In the genomic region with DNA sequence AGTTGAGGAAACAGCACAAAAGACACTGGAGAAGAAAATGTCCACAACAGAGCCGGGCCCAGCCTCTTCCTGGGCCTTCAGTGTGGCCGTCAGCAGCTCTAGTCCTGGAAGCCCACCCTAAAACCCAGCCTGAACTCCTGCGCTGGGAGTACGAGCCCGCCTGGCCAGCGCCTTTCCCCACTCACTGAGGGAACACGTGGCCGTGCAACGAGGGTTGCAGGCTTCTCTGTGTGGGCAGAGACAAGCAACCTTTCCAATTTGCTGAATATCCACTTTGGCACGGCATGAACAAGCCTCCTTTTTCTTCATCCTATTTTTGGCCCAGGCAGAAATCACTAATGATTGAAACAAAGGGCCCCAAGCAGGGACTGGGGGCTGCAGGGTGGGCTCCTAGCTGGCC, we compare ENCODE assay signal across 19 cellular contexts.
"Had no signal": no experiment of that assay in that cellular context is flagged by ENCODE, and none has a peak within 500 bp of the region (broad histone marks: within the 10 kb centered on the region; RNA-seq: fewer than 3 reads in every experiment).

No MANE protein-coding gene starts in this region.

- H3K9me3 Mint-ChIP-seq: effector memory CD8-positive, alpha-beta T cell; naive thymus-derived CD8-positive, alpha-beta T cell; stimulated activated effector memory CD8-positive, alpha-beta T cell treated with anti-CD3 and anti-CD28 coated beads, Interleukin-12 subunit alpha, Interleukin-12 subunit beta, amount 100 ng/mL, for 72 hours had no signal

- H3K27ac Mint-ChIP-seq: dendritic cell treated with granulocyte-macrophage colony-stimulating factor and Interleukin-4, amounts not matched to agents 40 ng/mL and 50 ng/mL, for 4 days; effector memory CD8-positive, alpha-beta T cell; stimulated activated effector memory CD8-positive, alpha-beta T cell treated with anti-CD3 and anti-CD28 coated beads, Interleukin-12 subunit alpha, Interleukin-12 subunit beta, amount 100 ng/mL, for 72 hours; type B pancreatic cell had no signal

- ATAC-seq: effector memory CD8-positive, alpha-beta T cell; gastrocnemius medialis; mucosa of descending colon; naive thymus-derived CD8-positive, alpha-beta T cell; pancreas; stimulated activated effector memory CD8-positive, alpha-beta T cell treated with anti-CD3 and anti-CD28 coated beads, Interleukin-12 subunit alpha, Interleukin-12 subunit beta, amount 100 ng/mL, for 72 hours; stimulated activated naive CD8-positive, alpha-beta T cell treated with anti-CD3 and anti-CD28 coated beads, Interleukin-15, Interleukin-2, amounts not matched to agents 100 U/mL and 50 U/mL, for 24 hours had no signal

- H3K27me3 Mint-ChIP-seq: dendritic cell treated with granulocyte-macrophage colony-stimulating factor and Interleukin-4, amounts not matched to agents 40 ng/mL and 50 ng/mL, for 4 days; effector memory CD8-positive, alpha-beta T cell; naive thymus-derived CD8-positive, alpha-beta T cell; type B pancreatic cell had no signal

- H3K27ac ChIP-seq: epithelial cell of prostate, esophagus muscularis mucosa, gastrocnemius medialis, heart right ventricle, pancreas, prostate gland, thoracic aorta, vagina had no signal

- DNase-seq: effector memory CD8-positive, alpha-beta T cell; gastrocnemius medialis; heart right ventricle; kidney glomerular epithelial cell; mammary epithelial cell; mucosa of descending colon; naive thymus-derived CD8-positive, alpha-beta T cell; pancreas; stimulated activated CD4-positive, alpha-beta T cell treated with anti-CD3 and anti-CD28 coated beads, Interleukin-4, amount 100 ng/mL, for 1 hour; stimulated activated CD8-positive, alpha-beta memory T cell treated with anti-CD3 and anti-CD28 coated beads, Interleukin-4, amount 100 ng/mL, for 48 hours; stimulated activated naive CD8-positive, alpha-beta T cell treated with anti-CD3 and anti-CD28 coated beads, Interleukin-15, Interleukin-2, amounts not matched to agents 100 U/mL and 50 U/mL, for 24 hours had no signal

- H3K36me3 Mint-ChIP-seq: stimulated activated effector memory CD8-positive, alpha-beta T cell treated with anti-CD3 and anti-CD28 coated beads, Interleukin-12 subunit alpha, Interleukin-12 subunit beta, amount 100 ng/mL, for 72 hours had no signal

- H3K4me3 Mint-ChIP-seq: dendritic cell treated with granulocyte-macrophage colony-stimulating factor and Interleukin-4, amounts not matched to agents 40 ng/mL and 50 ng/mL, for 4 days; effector memory CD8-positive, alpha-beta T cell; naive thymus-derived CD8-positive, alpha-beta T cell; stimulated activated effector memory CD8-positive, alpha-beta T cell treated with anti-CD3 and anti-CD28 coated beads, Interleukin-12 subunit alpha, Interleukin-12 subunit beta, amount 100 ng/mL, for 72 hours; type B pancreatic cell had no signal
